Comparison of ENCODE assay signal across 1 cellular context in the genomic region with DNA sequence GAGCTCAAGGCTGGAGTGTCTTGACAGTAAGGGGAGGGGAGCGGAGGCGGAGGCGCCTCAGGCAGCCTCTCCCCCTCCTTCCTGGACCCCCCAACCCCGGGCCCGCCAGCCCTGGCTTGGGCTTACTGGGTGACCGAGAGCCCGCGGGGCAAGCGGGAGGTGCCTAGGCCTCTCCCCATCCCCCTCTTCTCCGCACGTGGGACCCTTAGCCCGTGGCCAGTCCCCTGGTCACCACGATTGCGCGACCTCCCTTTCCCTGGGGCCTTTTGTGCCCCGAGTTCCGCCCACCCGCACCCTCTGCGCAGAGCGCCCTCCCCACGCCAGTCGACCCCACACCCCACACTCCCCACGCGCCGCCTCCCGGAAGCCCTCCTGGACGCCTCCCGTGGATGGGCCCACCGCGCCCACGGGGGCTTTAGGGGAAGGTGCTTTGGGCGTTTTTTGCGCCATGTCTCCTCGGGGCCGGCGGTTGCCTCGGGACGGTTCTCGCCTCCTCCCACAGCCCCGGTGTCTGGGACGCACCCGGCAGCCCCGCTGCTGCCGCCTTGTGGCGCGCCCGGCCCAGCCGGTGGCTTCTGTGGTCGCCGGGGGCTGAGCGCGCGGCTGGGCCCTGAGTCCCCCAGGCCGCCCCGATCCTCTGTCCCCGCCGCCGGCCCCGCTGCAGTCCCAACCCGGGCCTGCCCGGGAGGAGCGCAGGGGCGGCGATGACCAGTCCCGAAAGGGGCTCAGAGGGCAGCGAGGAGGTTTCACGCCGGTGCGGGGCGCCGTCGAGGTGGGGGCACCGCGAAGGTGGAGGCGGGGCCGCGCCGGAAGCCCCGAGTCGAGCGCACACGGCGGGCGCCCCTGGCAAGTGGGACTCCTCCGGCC.
TF ChIP-seq lines count a peak whose summit lies in the region.

No MANE protein-coding gene starts in this region.

TF ChIP-seq in K562, 482 proteins besides CTCF, POLR2A, EP300 and RAD21:
- TF ChIP-seq PCBP1 (IDR thresholded peaks at IDR 0.05; ENCODE audit: low read depth, low read length, poor library complexity, severe bottlenecking), result peak; percentile 21
- TF ChIP-seq RBM22 (IDR thresholded peaks at IDR 0.05; ENCODE audit: low read depth, low read length, poor library complexity, severe bottlenecking), result peak; percentile 47
- TF ChIP-seq NCOR1 (IDR thresholded peaks at IDR 0.05), result no peak
- TF ChIP-seq, protein P1, sequence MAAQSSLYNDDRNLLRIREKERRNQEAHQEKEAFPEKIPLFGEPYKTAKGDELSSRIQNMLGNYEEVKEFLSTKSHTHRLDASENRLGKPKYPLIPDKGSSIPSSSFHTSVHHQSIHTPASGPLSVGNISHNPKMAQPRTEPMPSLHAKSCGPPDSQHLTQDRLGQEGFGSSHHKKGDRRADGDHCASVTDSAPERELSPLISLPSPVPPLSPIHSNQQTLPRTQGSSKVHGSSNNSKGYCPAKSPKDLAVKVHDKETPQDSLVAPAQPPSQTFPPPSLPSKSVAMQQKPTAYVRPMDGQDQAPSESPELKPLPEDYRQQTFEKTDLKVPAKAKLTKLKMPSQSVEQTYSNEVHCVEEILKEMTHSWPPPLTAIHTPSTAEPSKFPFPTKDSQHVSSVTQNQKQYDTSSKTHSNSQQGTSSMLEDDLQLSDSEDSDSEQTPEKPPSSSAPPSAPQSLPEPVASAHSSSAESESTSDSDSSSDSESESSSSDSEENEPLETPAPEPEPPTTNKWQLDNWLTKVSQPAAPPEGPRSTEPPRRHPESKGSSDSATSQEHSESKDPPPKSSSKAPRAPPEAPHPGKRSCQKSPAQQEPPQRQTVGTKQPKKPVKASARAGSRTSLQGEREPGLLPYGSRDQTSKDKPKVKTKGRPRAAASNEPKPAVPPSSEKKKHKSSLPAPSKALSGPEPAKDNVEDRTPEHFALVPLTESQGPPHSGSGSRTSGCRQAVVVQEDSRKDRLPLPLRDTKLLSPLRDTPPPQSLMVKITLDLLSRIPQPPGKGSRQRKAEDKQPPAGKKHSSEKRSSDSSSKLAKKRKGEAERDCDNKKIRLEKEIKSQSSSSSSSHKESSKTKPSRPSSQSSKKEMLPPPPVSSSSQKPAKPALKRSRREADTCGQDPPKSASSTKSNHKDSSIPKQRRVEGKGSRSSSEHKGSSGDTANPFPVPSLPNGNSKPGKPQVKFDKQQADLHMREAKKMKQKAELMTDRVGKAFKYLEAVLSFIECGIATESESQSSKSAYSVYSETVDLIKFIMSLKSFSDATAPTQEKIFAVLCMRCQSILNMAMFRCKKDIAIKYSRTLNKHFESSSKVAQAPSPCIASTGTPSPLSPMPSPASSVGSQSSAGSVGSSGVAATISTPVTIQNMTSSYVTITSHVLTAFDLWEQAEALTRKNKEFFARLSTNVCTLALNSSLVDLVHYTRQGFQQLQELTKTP (IDR thresholded peaks at IDR 0.05; ENCODE audit: low read depth in 1 of 2, partially characterized antibody in 2 of 2), result no peak
- peak; percentile 25 for TF ChIP-seq FIP1L1 (IDR thresholded peaks at IDR 0.05; ENCODE audit: low read depth, low read length, poor library complexity, severe bottlenecking)
TF ChIP-seq in K562: peak in this region for 3.
